Comparison of ENCODE assay signal across 17 cellular contexts in genomic region chr13:40895715-40896184, GRCh38.
DNase-seq lines count a peak whose midpoint lies in the region; ATAC-seq, FAIRE-seq and TF ChIP-seq lines count a peak whose summit lies in the region.
"Had no signal": no experiment of that assay in that cellular context is flagged by ENCODE, and none has a peak within 500 bp of the region (broad histone marks: within the 10 kb centered on the region; RNA-seq: fewer than 3 reads in every experiment).

No MANE protein-coding gene starts in this region.

- no peak for TF ChIP-seq CTCF in adrenal gland (IDR thresholded peaks at IDR 0.05)

- TF ChIP-seq POLR2A in adrenal gland (IDR thresholded peaks at IDR 0.05), result no peak

- H3K9me3 ChIP-seq in adrenal gland (replicated peaks in 1 of 3), result no peaks in the 10 kb centered on the region
- H3K9me3 ChIP-seq: A549, psoas muscle had no signal

- ATAC-seq in stimulated activated effector memory CD8-positive, alpha-beta T cell treated with anti-CD3 and anti-CD28 coated beads, Interleukin-12 subunit alpha, Interleukin-12 subunit beta, amount 100 ng/mL, for 72 hours, result no peak
- ATAC-seq: A549, left ventricle myocardium superior, psoas muscle had no signal

- peak; percentile 94 for FAIRE-seq in islet of Langerhans (lab: Jason Lieb, UNC)
- FAIRE-seq: A549 had no signal

- WGBS in adrenal gland, 4 donors, result 88 to 98% (median 94%) methylated on average over 2 of the region's 2 CpGs

- no peak overlapping the region for H3K27ac ChIP-seq in adrenal gland
- H3K27ac ChIP-seq: A549, psoas muscle had no signal

- peak overlapping the region; percentile 43 for H3K27ac Mint-ChIP-seq in stimulated activated effector memory CD8-positive, alpha-beta T cell treated with anti-CD3 and anti-CD28 coated beads, Interleukin-12 subunit alpha, Interleukin-12 subunit beta, amount 100 ng/mL, for 72 hours
- H3K27ac Mint-ChIP-seq: dendritic cell treated with granulocyte-macrophage colony-stimulating factor and Interleukin-4, amounts not matched to agents 40 ng/mL and 50 ng/mL, for 4 days; T-helper 1 cell treated with Interleukin-12 subunit alpha and Interleukin-12 subunit beta and Interleukin-4 antibody, amounts not matched to agents 30 μg/mL and 1 μg/mL, for 36 hours had no signal

- H3K9me3 Mint-ChIP-seq in stimulated activated effector memory CD8-positive, alpha-beta T cell treated with anti-CD3 and anti-CD28 coated beads, Interleukin-12 subunit alpha, Interleukin-12 subunit beta, amount 100 ng/mL, for 72 hours, result no peaks in the 10 kb centered on the region
- H3K9me3 Mint-ChIP-seq: dendritic cell treated with granulocyte-macrophage colony-stimulating factor and Interleukin-4, amounts not matched to agents 40 ng/mL and 50 ng/mL, for 4 days had no signal

- no peaks in the 10 kb centered on the region for H3K4me1 Mint-ChIP-seq in stimulated activated effector memory CD8-positive, alpha-beta T cell treated with anti-CD3 and anti-CD28 coated beads, Interleukin-12 subunit alpha, Interleukin-12 subunit beta, amount 100 ng/mL, for 72 hours

- no peaks in the 10 kb centered on the region for H3K4me1 ChIP-seq in adrenal gland (replicated peaks in 1 of 2)
- H3K4me1 ChIP-seq: A549, psoas muscle had no signal

- no peaks in the 10 kb centered on the region for H3K36me3 ChIP-seq in adrenal gland (replicated peaks in 1 of 2)

- intact Hi-C loops in adrenal gland (cut with DNase I), result no loop called here

- H3K36me3 Mint-ChIP-seq in stimulated activated effector memory CD8-positive, alpha-beta T cell treated with anti-CD3 and anti-CD28 coated beads, Interleukin-12 subunit alpha, Interleukin-12 subunit beta, amount 100 ng/mL, for 72 hours, result no peaks in the 10 kb centered on the region

- no peak overlapping the region for H3K4me3 ChIP-seq in adrenal gland
- H3K4me3 ChIP-seq: A549, psoas muscle had no signal

- no peak overlapping the region for H3K4me3 Mint-ChIP-seq in stimulated activated effector memory CD8-positive, alpha-beta T cell treated with anti-CD3 and anti-CD28 coated beads, Interleukin-12 subunit alpha, Interleukin-12 subunit beta, amount 100 ng/mL, for 72 hours
- H3K4me3 Mint-ChIP-seq: dendritic cell treated with granulocyte-macrophage colony-stimulating factor and Interleukin-4, amounts not matched to agents 40 ng/mL and 50 ng/mL, for 4 days; T-helper 1 cell treated with Interleukin-12 subunit alpha and Interleukin-12 subunit beta and Interleukin-4 antibody, amounts not matched to agents 30 μg/mL and 1 μg/mL, for 36 hours had no signal

- DNase-seq in NCI-H2029 treated with DMSO at 0.1 percent for 48 hours (lab: John Stamatoyannopoulos, UW) (peak; percentile 2), NCI-H2029 (lab: John Stamatoyannopoulos, UW) (no peak), NCI-H526 (lab: John Stamatoyannopoulos, UW) (peak; percentile 79), adrenal gland (no peak), NCI-H524 (lab: John Stamatoyannopoulos, UW) (no peak), NCI-H128 (lab: John Stamatoyannopoulos, UW; ENCODE audit: unreplicated experiment) (no peak)
- no peak for DNase-seq in stimulated activated effector memory CD8-positive, alpha-beta T cell treated with anti-CD3 and anti-CD28 coated beads, Interleukin-12 subunit alpha, Interleukin-12 subunit beta, amount 100 ng/mL, for 72 hours (ENCODE audit: low spot score in 2 of 2)
- DNase-seq: activated CD8-positive, alpha-beta memory T cell treated with anti-CD3 and anti-CD28 coated beads for 24 hours; DMS153; foreskin melanocyte; left ventricle myocardium superior; MV-4-11; psoas muscle had no signal

- no peaks in the 10 kb centered on the region for H3K27me3 ChIP-seq in adrenal gland

Comparison
In these comparisons a context has a peak if more than half of its experiments do, and no peak if none do; other contexts are left out.
1. DNase-seq: peak in NCI-H2029 treated with DMSO at 0.1 percent for 48 hours (single experiment) and NCI-H526 (2 of 2); none in NCI-H2029 (single experiment), stimulated activated effector memory CD8-positive, alpha-beta T cell treated with anti-CD3 and anti-CD28 coated beads, Interleukin-12 subunit alpha, Interleukin-12 subunit beta, amount 100 ng/mL, for 72 hours (0 of 2), adrenal gland (0 of 7), NCI-H524 (0 of 2) and NCI-H128 (single experiment).